8 cellular contexts compared by ENCODE assay signal in genomic region chr6:106085687-106085983, GRCh38. TPM values are rescaled to one million over a fixed set of nuclear protein-coding genes. Genes with fewer than 3 reads are reported as not detected.
DNase-seq lines count a peak whose midpoint lies in the region; ATAC-seq and TF ChIP-seq lines count a peak whose summit lies in the region.

No MANE protein-coding gene starts in this region.

- no peak for ATAC-seq in GM19463 (IDR thresholded peaks at IDR 0.05; ENCODE audit: unreplicated experiment)

- H3K36me3 ChIP-seq in BE2C = no peaks in the 10 kb centered on the region
- H3K36me3 ChIP-seq in Karpas-422 (ENCODE audit: insufficient read depth, low read length) = no peaks in the 10 kb centered on the region

- H3K27me3 ChIP-seq in BE2C (no peaks in the 10 kb centered on the region), Karpas-422 (ENCODE audit: low read length) (peaks cover 2% of the 10 kb centered on the region; the same call in 1 of the 2 replicates), dorsolateral prefrontal cortex (peaks cover 0 to 96% (median 58%) of the 10 kb centered on the region in 45 donors)

- no peaks in the 10 kb centered on the region for H3K79me2 ChIP-seq in Karpas-422 (ENCODE audit: low read length)

- no peaks in the 10 kb centered on the region for H3K9me3 Mint-ChIP-seq in nephron progenitor cell

- no peaks in the 10 kb centered on the region for H4K20me1 ChIP-seq in Karpas-422 (ENCODE audit: insufficient read depth, low read depth, low read length)

- H3K4me1 Mint-ChIP-seq in nephron progenitor cell = peaks cover 87% of the 10 kb centered on the region

- H3K4me3 ChIP-seq in BE2C (ENCODE audit: low read depth, low read length) = peak overlapping the region; percentile 69
- peak overlapping the region; percentile 69 for H3K4me3 ChIP-seq in Karpas-422 (ENCODE audit: low read length)
- H3K4me3 ChIP-seq in dorsolateral prefrontal cortex = peak overlapping the region in 58 of 59 donors; percentile 1 to 68 (median 52)

- no peaks in the 10 kb centered on the region for H3K9me2 ChIP-seq in Karpas-422 (replicated peaks; ENCODE audit: insufficient read depth, low read length)

- H3K9me3 ChIP-seq in BE2C (no peaks in the 10 kb centered on the region), Karpas-422 (ENCODE audit: low read length) (no peaks in the 10 kb centered on the region)

- no peaks in the 10 kb centered on the region for H3K27me3 Mint-ChIP-seq in nephron progenitor cell (ENCODE audit: low read depth, poor library complexity)

- no peak for DNase-seq in BE2C
- DNase-seq in Karpas-422 = no peak
- no peak for DNase-seq in dorsolateral prefrontal cortex
- DNase-seq in nephron progenitor cell = no peak
- DNase-seq in NAMALWA (ENCODE audit: low spot score) = no peak
- DNase-seq in occipital lobe (lab: John Stamatoyannopoulos, UW) = no peak
- DNase-seq in RKO (ENCODE audit: low spot score) = no peak

- peaks cover 9% of the 10 kb centered on the region for H3K36me3 Mint-ChIP-seq in nephron progenitor cell (ENCODE audit: low read depth)

- H3K9ac ChIP-seq in Karpas-422 (ENCODE audit: low read length) = peak overlapping the region; percentile 47

- peak overlapping the region; percentile 92 for H3K4me2 ChIP-seq in Karpas-422 (ENCODE audit: low read depth, low read length, poor library complexity, severe bottlenecking)

- TF ChIP-seq CTCF in BE2C (IDR thresholded peaks at IDR 0.05; ENCODE audit: low read depth, low read length) (no peak), dorsolateral prefrontal cortex (IDR thresholded peaks at IDR 0.05 in 54 of 56, conservative IDR thresholded peaks at IDR 0.05 in 2 of 56; ENCODE audit: low read depth in 1 of 56, partially characterized antibody in 56 of 56) (no peak), nephron progenitor cell (IDR thresholded peaks at IDR 0.05) (no peak)

- H3K27ac ChIP-seq in Karpas-422 (ENCODE audit: low read length) (peak overlapping the region; percentile 76), dorsolateral prefrontal cortex (peak overlapping the region in 43 of 59 donors; percentile 1 to 79 (median 57))

- peaks cover 12% of the 10 kb centered on the region for H3K4me1 ChIP-seq in BE2C
- H3K4me1 ChIP-seq in Karpas-422 (ENCODE audit: low read length) = peaks cover 58% of the 10 kb centered on the region

- intact Hi-C loops in dorsolateral prefrontal cortex (cut with DNase I) = loop anchor here (10.0 kb wide), 1 partner anchor 91 kb away; no protein-coding TSS in a partner anchor

- peak overlapping the region; percentile 91 for H3K4me3 Mint-ChIP-seq in nephron progenitor cell

- H3K27ac Mint-ChIP-seq in nephron progenitor cell = no peak overlapping the region

- H2AFZ ChIP-seq in Karpas-422 (ENCODE audit: low read length) = peak overlapping the region; percentile 68

RNA-seq across cellular contexts. Expression of gene PRDM1, which starts 0.5 kb away (rescaled TPM):
- polyA plus RNA-seq in BE2C (2012; ENCODE audit: insufficient read depth, insufficient read length, low read depth) = 1.3 TPM
- total RNA-seq in Karpas-422 (2014; rRNA removed; shearing (Covaris generic); ENCODE audit: low replicate concordance) = 0.11 and 0.54 TPM in 2 replicates
- total RNA-seq in dorsolateral prefrontal cortex = 1 to 10 TPM; 1.9 to 9.7 (median 4.6) TPM
- total RNA-seq in occipital lobe = 1.4 TPM
